ENCODE assay signal across 8 cellular contexts in genomic region chr1:1777950-1778826, GRCh38. TPM values are rescaled to one million over a fixed set of nuclear protein-coding genes. Genes with fewer than 3 reads are reported as not detected.
DNase-seq lines count a peak whose midpoint lies in the region; ATAC-seq, FAIRE-seq and TF ChIP-seq lines count a peak whose summit lies in the region.

TSS of gene NADK (minus strand) at chr1:1778470. CDS start at chr1:1765406, 13,064 bp downstream.

- H3K9me3 ChIP-seq in SJSA1 (replicated peaks), result peaks cover 2% of the 10 kb centered on the region; the same call in 1 of the 2 replicates
- no peaks in the 10 kb centered on the region for H3K9me3 ChIP-seq in pancreas
- no peaks in the 10 kb centered on the region for H3K9me3 ChIP-seq in thymus (ENCODE audit: control insufficient read depth)

- H3K9me3 Mint-ChIP-seq in activated naive CD4-positive, alpha-beta T cell treated with anti-CD3 and anti-CD28 coated beads, Interleukin-2, amount 50 U/mL, for 24 hours, result no peaks in the 10 kb centered on the region

- no peak for TF ChIP-seq CTCF in pancreas (IDR thresholded peaks at IDR 0.05)

- H3K27me3 Mint-ChIP-seq in activated naive CD4-positive, alpha-beta T cell treated with anti-CD3 and anti-CD28 coated beads, Interleukin-2, amount 50 U/mL, for 24 hours, result no peaks in the 10 kb centered on the region

- H3K4me1 Mint-ChIP-seq in activated naive CD4-positive, alpha-beta T cell treated with anti-CD3 and anti-CD28 coated beads, Interleukin-2, amount 50 U/mL, for 24 hours, result peaks cover 58% of the 10 kb centered on the region

- H3K27ac ChIP-seq in SJSA1 (peak within 1 kb of the TSS; percentile 72), pancreas (peak within 1 kb of the TSS; percentile 64 to 89 (median 82)), thymus (ENCODE audit: low read depth) (peak within 1 kb of the TSS; percentile 84)

- peaks cover 4% of the 10 kb centered on the region for H3K36me3 Mint-ChIP-seq in activated naive CD4-positive, alpha-beta T cell treated with anti-CD3 and anti-CD28 coated beads, Interleukin-2, amount 50 U/mL, for 24 hours

- peak within 1 kb of the TSS; percentile 90 for H3K4me3 Mint-ChIP-seq in activated naive CD4-positive, alpha-beta T cell treated with anti-CD3 and anti-CD28 coated beads, Interleukin-2, amount 50 U/mL, for 24 hours

- peaks cover 50% of the 10 kb centered on the region for H3K4me1 ChIP-seq in SJSA1 (replicated peaks)
- H3K4me1 ChIP-seq in pancreas, result peaks cover 26 to 56% (median 28%) of the 10 kb centered on the region in 3 donors
- H3K4me1 ChIP-seq in thymus (ENCODE audit: control insufficient read depth, insufficient read depth, low read length), result peaks cover 54% of the 10 kb centered on the region

- intact Hi-C loops in head of caudate nucleus (cut with DNase I) (loop anchor here (5.0 kb wide), 2 partner anchors 114 to 129 kb away; partner anchors contain the start of gene GNB1), pancreas (cut with DNase I) (no loop called here)

- FAIRE-seq in pancreas (lab: Jason Lieb, UNC), result no peak

- in situ Hi-C loops in Caki2 (cut with HindIII; ENCODE audit: low pct_unique_long_range_greater_than_20kb, low sequenced_read_pairs), result no loop called here

- H3K36me3 ChIP-seq in SJSA1 (peaks cover 46% of the 10 kb centered on the region), pancreas (no peaks in the 10 kb centered on the region), thymus (ENCODE audit: control insufficient read depth, insufficient read depth) (no peaks in the 10 kb centered on the region)

- WGBS in pancreas, 2 donors, result 0% methylated on average over 107 to 123 of the region's 123 CpGs
- WGBS in thymus, result under 1% methylated on average over 123 of the region's 123 CpGs

- H3K4me3 ChIP-seq in SJSA1 (peak within 1 kb of the TSS; percentile 99), pancreas (peak within 1 kb of the TSS; percentile 70 to 86 (median 79)), thymus (ENCODE audit: low read length) (peak within 1 kb of the TSS; percentile 80)

- DNase-seq in Caki2 (ENCODE audit: low read depth) (peak; percentile 51), HK-2 (ENCODE audit: unreplicated experiment) (peak; percentile 74), SJSA1 (ENCODE audit: low read depth in 1 of 2, low spot score in 2 of 2) (peak in 1 of 2 experiments; percentile 67), head of caudate nucleus (peak in 36 of 42 donors; percentile 19 to 86 (median 66)), pancreas (peak; percentile 52 to 92 (median 78))

- ATAC-seq in GM19452 (IDR thresholded peaks at IDR 0.05; ENCODE audit: unreplicated experiment) (peak; percentile 43), pancreas (peak; percentile 18 to 72 (median 50))

- H3K27ac Mint-ChIP-seq in activated naive CD4-positive, alpha-beta T cell treated with anti-CD3 and anti-CD28 coated beads, Interleukin-2, amount 50 U/mL, for 24 hours, result peak within 1 kb of the TSS; percentile 92

- H3K27me3 ChIP-seq in SJSA1 (replicated peaks) (no peaks in the 10 kb centered on the region), pancreas (no peaks in the 10 kb centered on the region), thymus (ENCODE audit: control insufficient read depth, insufficient read depth) (no peaks in the 10 kb centered on the region)

RNA-seq across cellular contexts. Expression of gene NADK, which starts in this region (rescaled TPM):
- total RNA-seq in Caki2 (2014; rRNA removed; shearing (Covaris generic); ENCODE audit: low replicate concordance), result 51.8 and 82.9 TPM in 2 replicates
- 50.4 and 62.1 TPM in 2 replicates for total RNA-seq in SJSA1 (2014; rRNA removed; shearing (Covaris generic))
- total RNA-seq in pancreas, result 10 to 100 TPM; 27.8 to 55.9 (median 39.0) TPM
- polyA plus RNA-seq in pancreas (10 to 100 TPM; 46.9 to 63.3 TPM), thymus (60.0 TPM)
